ENCODE assay signal across 10 cellular contexts in the genomic region with DNA sequence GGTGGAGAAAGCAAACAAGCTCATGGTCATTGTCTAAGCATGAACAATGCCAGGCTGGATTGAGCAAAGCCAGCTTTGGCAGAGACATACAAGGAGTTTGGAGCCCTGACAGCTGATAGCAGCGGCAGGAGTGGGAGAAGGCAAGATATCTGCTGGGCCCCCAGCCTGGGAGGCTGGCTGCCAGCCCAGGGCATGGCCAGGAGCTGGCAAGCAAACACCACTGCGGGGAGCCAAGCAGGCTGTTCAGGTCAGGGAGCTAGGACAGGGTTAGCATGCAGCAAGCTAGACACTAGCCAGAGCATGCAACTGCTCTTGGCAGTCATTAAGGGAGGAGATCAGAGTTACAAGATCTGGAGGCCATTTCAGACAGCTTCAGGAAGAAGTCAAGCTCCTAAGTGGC.
DNase-seq lines count a peak whose midpoint lies in the region; ATAC-seq and TF ChIP-seq lines count a peak whose summit lies in the region.
"Had no signal": no experiment of that assay in that cellular context is flagged by ENCODE, and none has a peak within 500 bp of the region (broad histone marks: within the 10 kb centered on the region; RNA-seq: fewer than 3 reads in every experiment).

No MANE protein-coding gene starts in this region.

- no peak overlapping the region for H4K91ac ChIP-seq in trophoblast cell (ENCODE audit: low read depth, low read length)

- H3K27ac ChIP-seq in heart right ventricle: peak overlapping the region in 2 of 10 donors; percentile 17 to 61
- H3K27ac ChIP-seq in trophoblast cell (ENCODE audit: low read depth, low read length): no peak overlapping the region

- H3K36me3 ChIP-seq in heart right ventricle (no peaks in the 10 kb centered on the region), trophoblast cell (ENCODE audit: control insufficient read depth in 1 of 2, insufficient read depth in 2 of 2, low read length in 2 of 2) (no peaks in the 10 kb centered on the region)

- H3K4me2 ChIP-seq in trophoblast cell (ENCODE audit: low read length): no peak overlapping the region

- peaks cover 0 to 13% (median 0%) of the 10 kb centered on the region in 7 donors for H3K27me3 ChIP-seq in heart right ventricle
- H3K27me3 ChIP-seq in trophoblast cell (ENCODE audit: insufficient read depth, low read length): no peaks in the 10 kb centered on the region

- H2BK12ac ChIP-seq in trophoblast cell (ENCODE audit: low read length): no peak overlapping the region

- H3K79me2 ChIP-seq in trophoblast cell (ENCODE audit: control insufficient read depth, insufficient read depth, low read length, poor library complexity): no peaks in the 10 kb centered on the region

- no peak for TF ChIP-seq CTCF in heart right ventricle (IDR thresholded peaks at IDR 0.05)

- no peak overlapping the region for H3K23ac ChIP-seq in trophoblast cell (ENCODE audit: low read length)

- H3K18ac ChIP-seq in trophoblast cell (ENCODE audit: low read length): no peak overlapping the region

- H3K79me1 ChIP-seq in trophoblast cell (ENCODE audit: low read length): peaks cover 2% of the 10 kb centered on the region

- H3K9ac ChIP-seq in trophoblast cell (ENCODE audit: low read length): no peak overlapping the region

- H3K4me1 ChIP-seq in heart right ventricle: peaks cover 0 to 14% (median 9%) of the 10 kb centered on the region in 9 donors
- H3K4me1 ChIP-seq in trophoblast cell (ENCODE audit: control insufficient read depth in 1 of 2, insufficient read depth in 2 of 2, low read length in 2 of 2): peaks cover 0 to 3% of the 10 kb centered on the region in 2 experiments

- intact Hi-C loops in heart right ventricle (cut with DNase I): loop anchor here in 3 of 10 donors (2.0 to 10.0 kb wide), 3 partner anchors 79 to 81 kb away; no protein-coding TSS in a partner anchor

- no peak overlapping the region for H4K12ac ChIP-seq in trophoblast cell (ENCODE audit: low read depth, low read length)

- peak; percentile 96 to 100 (median 98) for ATAC-seq in heart right ventricle

- H2BK5ac ChIP-seq in trophoblast cell (ENCODE audit: low read depth, low read length, poor library complexity): peak overlapping the region; percentile 14

- 15 to 18% methylated on average over 2 of the region's 2 CpGs for WGBS in heart right ventricle, 2 donors
- WGBS in trophoblast cell (ENCODE audit: extremely low coverage, insufficient coverage, insufficient read length): no CpG with 5 or more reads among the region's 2 CpGs

- no peak overlapping the region for H4K8ac ChIP-seq in trophoblast cell (ENCODE audit: low read depth, low read length)

- H3K4ac ChIP-seq in trophoblast cell (ENCODE audit: low read depth, low read length): no peak overlapping the region

- H2AFZ ChIP-seq in trophoblast cell (ENCODE audit: insufficient read depth, low read length, poor library complexity): no peak overlapping the region

- no peak overlapping the region for H2BK120ac ChIP-seq in trophoblast cell (ENCODE audit: insufficient read depth, low read length, poor library complexity)

- H3K4me3 ChIP-seq in heart right ventricle (no peak overlapping the region), trophoblast cell (ENCODE audit: low read depth, low read length) (no peak overlapping the region)

- H3K14ac ChIP-seq in trophoblast cell (ENCODE audit: low read length): no peak overlapping the region

- peaks cover 0 to 15% (median 0%) of the 10 kb centered on the region in 11 donors for H3K9me3 ChIP-seq in heart right ventricle
- H3K9me3 ChIP-seq in trophoblast cell (ENCODE audit: insufficient read depth, low read depth, low read length): peaks cover 1% of the 10 kb centered on the region

- peak; percentile 56 for DNase-seq in DMS79 (lab: John Stamatoyannopoulos, UW)
- DNase-seq in NCI-H69 (lab: John Stamatoyannopoulos, UW): peak; percentile 95
- DNase-seq in heart right ventricle: peak; percentile 74 to 77
- no peak for DNase-seq in trophoblast cell
- DNase-seq in NCI-H1048 (lab: John Stamatoyannopoulos, UW): no peak
- DNase-seq in NOMO-1 treated with DMSO at 0.1 percent for 48 hours (lab: John Stamatoyannopoulos, UW; ENCODE audit: unreplicated experiment): no peak
- DNase-seq in globus pallidus (ENCODE audit: low spot score): no peak
- DNase-seq in NCI-H1436 (lab: John Stamatoyannopoulos, UW): no peak
- DNase-seq: activated CD4-positive, alpha-beta T cell treated with anti-CD3 and anti-CD28 coated beads for 1 hour; NCI-H2171 had no signal

- no peak overlapping the region for H2AK5ac ChIP-seq in trophoblast cell (ENCODE audit: low read length)

Comparison
In these comparisons a context has a peak if more than half of its experiments do, and no peak if none do; other contexts are left out.
1. DNase-seq: peak in DMS79 (single experiment), NCI-H69 (single experiment) and heart right ventricle (2 of 2); none in trophoblast cell (0 of 2), NCI-H1048 (single experiment), NOMO-1 treated with DMSO at 0.1 percent for 48 hours (single experiment), globus pallidus (single experiment) and NCI-H1436 (single experiment).